Comparison of ENCODE assay signal across 20 cellular contexts in genomic region chr13:112697756-112698655, GRCh38. TPM values are rescaled to one million over a fixed set of nuclear protein-coding genes. Genes with fewer than 3 reads are reported as not detected.
DNase-seq lines count a peak whose midpoint lies in the region; ATAC-seq and TF ChIP-seq lines count a peak whose summit lies in the region.
"Had no signal": no experiment of that assay in that cellular context is flagged by ENCODE, and none has a peak within 500 bp of the region (broad histone marks: within the 10 kb centered on the region; RNA-seq: fewer than 3 reads in every experiment).

No MANE protein-coding gene starts in this region.

- H3K27me3 ChIP-seq in CD4-positive, CD25-positive, alpha-beta regulatory T cell (ENCODE audit: control insufficient read depth, insufficient read depth, low read length) = no peaks in the 10 kb centered on the region
- H3K27me3 ChIP-seq: BLaER1, hepatocyte had no signal

- no peak for TF ChIP-seq CTCF in glutamatergic neuron (IDR thresholded peaks at IDR 0.05; ENCODE audit: partially characterized antibody, unreplicated experiment)

- peaks cover under 1% of the 10 kb centered on the region for H3K4me1 ChIP-seq in CD4-positive, CD25-positive, alpha-beta regulatory T cell (ENCODE audit: control insufficient read depth, insufficient read depth, low read length, poor library complexity, severe bottlenecking)

- no peak for DNase-seq in CD4-positive, CD25-positive, alpha-beta regulatory T cell
- peak; percentile 25 for DNase-seq in NCI-H2227 treated with DMSO at 0.1 percent for 48 hours (lab: John Stamatoyannopoulos, UW)
- no peak for DNase-seq in glutamatergic neuron
- DNase-seq in posterior vena cava (ENCODE audit: low spot score) = peak; percentile 32
- DNase-seq in caudate nucleus (lab: John Stamatoyannopoulos, UW) = no peak
- no peak for DNase-seq in NCI-H345 (lab: John Stamatoyannopoulos, UW)
- DNase-seq: activated CD4-positive, alpha-beta T cell treated with anti-CD3 and anti-CD28 coated beads for 1 hour; activated naive CD8-positive, alpha-beta T cell treated with anti-CD3 and anti-CD28 coated beads, Interleukin-2, amount 50 U/mL, for 24 hours; activated T-cell treated with anti-CD3 and anti-CD28 coated beads for 4 hours; DMS79; Kasumi-1; mammary epithelial cell; NCI-H146; NCI-H524; stimulated activated naive CD8-positive, alpha-beta T cell treated with anti-CD3 and anti-CD28 coated beads, Interleukin-15, amount 100 ng/mL, for 72 hours had no signal

- H3K4me3 ChIP-seq in CD4-positive, CD25-positive, alpha-beta regulatory T cell (ENCODE audit: low read depth, low read length) = no peak overlapping the region
- H3K4me3 ChIP-seq: BLaER1, hepatocyte had no signal

- peaks cover 18 to 60% (median 32%) of the 10 kb centered on the region in 4 donors for H3K4me1 Mint-ChIP-seq in CD4-positive, CD25-positive, alpha-beta regulatory T cell
- peaks cover 31% of the 10 kb centered on the region for H3K4me1 Mint-ChIP-seq in glutamatergic neuron (ENCODE audit: low read depth, unreplicated experiment)

- H3K27ac ChIP-seq in CD4-positive, CD25-positive, alpha-beta regulatory T cell (ENCODE audit: insufficient read depth, low read length, poor library complexity, severe bottlenecking) = no peak overlapping the region
- no peak overlapping the region for H3K27ac ChIP-seq in caudate nucleus (ENCODE audit: low read depth, low read length)
- H3K27ac ChIP-seq: BLaER1, epithelial cell of prostate, hepatocyte had no signal

- no peaks in the 10 kb centered on the region for H3K36me3 ChIP-seq in CD4-positive, CD25-positive, alpha-beta regulatory T cell (ENCODE audit: control insufficient read depth, insufficient read depth, low read length)

- H3K9me3 ChIP-seq in CD4-positive, CD25-positive, alpha-beta regulatory T cell (ENCODE audit: control insufficient read depth in 2 of 2, low read length in 2 of 2) = no peaks in the 10 kb centered on the region
- H3K9me3 ChIP-seq: BLaER1 had no signal

- H3K9me3 Mint-ChIP-seq in CD4-positive, CD25-positive, alpha-beta regulatory T cell = peaks cover 0 to 1% (median 0%) of the 10 kb centered on the region in 7 donors
- H3K9me3 Mint-ChIP-seq in glutamatergic neuron (ENCODE audit: unreplicated experiment) = peaks cover 1% of the 10 kb centered on the region
- H3K9me3 Mint-ChIP-seq: activated naive CD8-positive, alpha-beta T cell treated with anti-CD3 and anti-CD28 coated beads, Interleukin-2, amount 50 U/mL, for 24 hours; stimulated activated naive CD8-positive, alpha-beta T cell treated with anti-CD3 and anti-CD28 coated beads, Interleukin-15, amount 100 ng/mL, for 72 hours had no signal

- peaks cover 13% of the 10 kb centered on the region for H3K36me3 Mint-ChIP-seq in CD4-positive, CD25-positive, alpha-beta regulatory T cell
- no peaks in the 10 kb centered on the region for H3K36me3 Mint-ChIP-seq in glutamatergic neuron (ENCODE audit: unreplicated experiment)

- no peak for ATAC-seq in CD4-positive, CD25-positive, alpha-beta regulatory T cell (ENCODE audit: low read depth in 2 of 2)
- ATAC-seq in HG02885 (IDR thresholded peaks at IDR 0.05; ENCODE audit: poor library complexity, unreplicated experiment) = no peak
- no peak for ATAC-seq in HG03097 (IDR thresholded peaks at IDR 0.05; ENCODE audit: low FRiP score, unreplicated experiment)
- ATAC-seq: activated naive CD8-positive, alpha-beta T cell treated with anti-CD3 and anti-CD28 coated beads, Interleukin-2, amount 50 U/mL, for 24 hours; stimulated activated naive CD8-positive, alpha-beta T cell treated with anti-CD3 and anti-CD28 coated beads, Interleukin-15, amount 100 ng/mL, for 72 hours had no signal

- no peaks in the 10 kb centered on the region for H3K27me3 Mint-ChIP-seq in CD4-positive, CD25-positive, alpha-beta regulatory T cell
- peaks cover 4% of the 10 kb centered on the region for H3K27me3 Mint-ChIP-seq in glutamatergic neuron (ENCODE audit: unreplicated experiment)
- H3K27me3 Mint-ChIP-seq: activated naive CD8-positive, alpha-beta T cell treated with anti-CD3 and anti-CD28 coated beads, Interleukin-2, amount 50 U/mL, for 24 hours; stimulated activated naive CD8-positive, alpha-beta T cell treated with anti-CD3 and anti-CD28 coated beads, Interleukin-15, amount 100 ng/mL, for 72 hours had no signal

- H3K27ac Mint-ChIP-seq in CD4-positive, CD25-positive, alpha-beta regulatory T cell = peak overlapping the region in 2 of 3 donors; percentile 41 to 65
- H3K27ac Mint-ChIP-seq in glutamatergic neuron (ENCODE audit: unreplicated experiment) = peak overlapping the region; percentile 4
- H3K27ac Mint-ChIP-seq: activated naive CD8-positive, alpha-beta T cell treated with anti-CD3 and anti-CD28 coated beads, Interleukin-2, amount 50 U/mL, for 24 hours had no signal

- H3K4me3 Mint-ChIP-seq in CD4-positive, CD25-positive, alpha-beta regulatory T cell = no peak overlapping the region
- H3K4me3 Mint-ChIP-seq in glutamatergic neuron (ENCODE audit: unreplicated experiment) = no peak overlapping the region
- H3K4me3 Mint-ChIP-seq: activated naive CD8-positive, alpha-beta T cell treated with anti-CD3 and anti-CD28 coated beads, Interleukin-2, amount 50 U/mL, for 24 hours; stimulated activated naive CD8-positive, alpha-beta T cell treated with anti-CD3 and anti-CD28 coated beads, Interleukin-15, amount 100 ng/mL, for 72 hours had no signal

- intact Hi-C loops in posterior vena cava (cut with DNase I) = no loop called here

RNA-seq across cellular contexts. Expression of gene ATP11A, which starts 8.2 kb away (rescaled TPM):
- total RNA-seq in CD4-positive, CD25-positive, alpha-beta regulatory T cell = 75.7 TPM
- 1 to 10 TPM; 3.8 to 6.6 (median 4.9) TPM for polyA plus RNA-seq in CD4-positive, CD25-positive, alpha-beta regulatory T cell
- total RNA-seq in glutamatergic neuron (ENCODE audit: unreplicated experiment) (127 TPM), posterior vena cava (10 to 100 TPM; 52.4 to 55.5 TPM)

Comparison
In these comparisons a context has a peak if more than half of its experiments do, and no peak if none do; other contexts are left out.
1. DNase-seq: peak in NCI-H2227 treated with DMSO at 0.1 percent for 48 hours (single experiment) and posterior vena cava (single experiment); none in CD4-positive, CD25-positive, alpha-beta regulatory T cell (0 of 3), glutamatergic neuron (single experiment), caudate nucleus (0 of 61) and NCI-H345 (single experiment).